Comparison of ENCODE assay signal across 13 cellular contexts in genomic region chr6:45116714-45117410, GRCh38.
DNase-seq lines count a peak whose midpoint lies in the region; ATAC-seq and TF ChIP-seq lines count a peak whose summit lies in the region.
"Had no signal": no experiment of that assay in that cellular context is flagged by ENCODE, and none has a peak within 500 bp of the region (broad histone marks: within the 10 kb centered on the region; RNA-seq: fewer than 3 reads in every experiment).

No MANE protein-coding gene starts in this region.

- H3K27ac Mint-ChIP-seq in activated CD4-positive, alpha-beta T cell treated with anti-CD3 and anti-CD28 coated beads, Interleukin-2, amount 10 ng/mL, durations not matched to agents 24 days and 14 days = peak overlapping the region; percentile 17
- H3K27ac Mint-ChIP-seq in type B pancreatic cell = no peak overlapping the region

- H3K9me3 Mint-ChIP-seq in activated CD4-positive, alpha-beta T cell treated with anti-CD3 and anti-CD28 coated beads, Interleukin-2, amount 10 ng/mL, durations not matched to agents 24 days and 14 days = peaks cover 9% of the 10 kb centered on the region
- H3K9me3 Mint-ChIP-seq in type B pancreatic cell = no peaks in the 10 kb centered on the region

- no TSS peak for BruUV-seq in mammary epithelial cell (replicated peaks; lab: Mats Ljungman, UMichigan)

- H3K9me3 ChIP-seq in mammary epithelial cell (replicated peaks; ENCODE audit: insufficient read depth, low read length) (no peaks in the 10 kb centered on the region), osteoblast (ENCODE audit: low read depth, low read length) (no peaks in the 10 kb centered on the region)
- H3K9me3 ChIP-seq: mucosa of descending colon, spleen had no signal

- H3K4me1 Mint-ChIP-seq in activated CD4-positive, alpha-beta T cell treated with anti-CD3 and anti-CD28 coated beads, Interleukin-2, amount 10 ng/mL, durations not matched to agents 24 days and 14 days = peaks cover 18% of the 10 kb centered on the region
- no peaks in the 10 kb centered on the region for H3K4me1 Mint-ChIP-seq in type B pancreatic cell (ENCODE audit: unreplicated experiment)

- no peak overlapping the region for H2AFZ ChIP-seq in mammary epithelial cell (ENCODE audit: low read depth, low read length)
- no peak overlapping the region for H2AFZ ChIP-seq in osteoblast (ENCODE audit: low read length)

- peak overlapping the region; percentile 42 for H3K4me2 ChIP-seq in mammary epithelial cell (ENCODE audit: insufficient read depth, low read depth, low read length)
- peak overlapping the region; percentile 25 for H3K4me2 ChIP-seq in osteoblast (ENCODE audit: insufficient read depth, low read length)

- H4K20me1 ChIP-seq in mammary epithelial cell (ENCODE audit: insufficient read depth, low read length) (no peaks in the 10 kb centered on the region), osteoblast (ENCODE audit: insufficient read depth, low read length) (no peaks in the 10 kb centered on the region)

- CTCF ChIA-PET in mammary epithelial cell (lab: Charles Lee; ENCODE audit: low non-redundant PET) = no interaction called here

- H3K36me3 Mint-ChIP-seq in activated CD4-positive, alpha-beta T cell treated with anti-CD3 and anti-CD28 coated beads, Interleukin-2, amount 10 ng/mL, durations not matched to agents 24 days and 14 days (ENCODE audit: low read depth) = peaks cover 2% of the 10 kb centered on the region
- no peaks in the 10 kb centered on the region for H3K36me3 Mint-ChIP-seq in type B pancreatic cell

- H3K27ac ChIP-seq in mammary epithelial cell (ENCODE audit: insufficient read depth, low read depth, low read length) (no peak overlapping the region), osteoblast (ENCODE audit: low read depth, low read length) (peak overlapping the region; percentile 6)
- H3K27ac ChIP-seq: spleen had no signal

- TF ChIP-seq CTCF in mammary epithelial cell (conservative IDR thresholded peaks at IDR 0.05 in 1 of 2, IDR thresholded peaks at IDR 0.05 in 1 of 2; ENCODE audit: extremely low read depth in 1 of 2, insufficient read depth in 1 of 2, low read depth in 1 of 2, low read length in 2 of 2) (no peak), osteoblast (IDR thresholded peaks at IDR 0.05; ENCODE audit: extremely low read depth, low read depth, low read length) (no peak), type B pancreatic cell (conservative IDR thresholded peaks at IDR 0.05) (no peak)

- dilution Hi-C loops in mammary epithelial cell (cut with HindIII; ENCODE audit: low sequenced_read_pairs) = no loop called here

- no peaks in the 10 kb centered on the region for H3K79me2 ChIP-seq in mammary epithelial cell (ENCODE audit: insufficient read depth, low read length)
- no peaks in the 10 kb centered on the region for H3K79me2 ChIP-seq in osteoblast (ENCODE audit: insufficient read depth, low read length)

- H3K4me1 ChIP-seq in mammary epithelial cell (ENCODE audit: insufficient read depth, low read length) (peaks cover 4% of the 10 kb centered on the region), osteoblast (ENCODE audit: insufficient read depth, low read length) (peaks cover 15% of the 10 kb centered on the region)
- H3K4me1 ChIP-seq: spleen had no signal

- ATAC-seq in GM21619 (IDR thresholded peaks at IDR 0.05; ENCODE audit: unreplicated experiment) = no peak
- ATAC-seq: mucosa of descending colon had no signal

- H3K4me3 ChIP-seq in mammary epithelial cell (replicated peaks in 1 of 3; ENCODE audit: insufficient read depth in 1 of 3, low read depth in 2 of 3, low read length in 3 of 3) = no peak overlapping the region
- no peak overlapping the region for H3K4me3 ChIP-seq in osteoblast (ENCODE audit: insufficient read depth, low read length)
- H3K4me3 ChIP-seq: mucosa of descending colon, spleen had no signal

- no peaks in the 10 kb centered on the region for H3K27me3 ChIP-seq in mammary epithelial cell (ENCODE audit: insufficient read depth, low read length)
- no peaks in the 10 kb centered on the region for H3K27me3 ChIP-seq in osteoblast (ENCODE audit: insufficient read depth, low read length)
- H3K27me3 ChIP-seq: spleen had no signal

- H3K36me3 ChIP-seq in mammary epithelial cell (ENCODE audit: insufficient read depth, low read length) = no peaks in the 10 kb centered on the region
- H3K36me3 ChIP-seq in osteoblast (ENCODE audit: insufficient read depth, low read length) = no peaks in the 10 kb centered on the region
- H3K36me3 ChIP-seq: spleen had no signal

- in situ Hi-C loops in mammary epithelial cell (cut with MboI; ENCODE audit: low sequenced_read_pairs in 2 of 2) = no loop called here

- intact Hi-C loops in activated CD4-positive, alpha-beta T cell treated with anti-CD3 and anti-CD28 coated beads, Interleukin-2, amount 10 ng/mL, durations not matched to agents 24 days and 14 days (cut with micrococcal nuclease) = loop anchor here (1.0 to 5.0 kb wide), 4 partner anchors 38 to 805 kb away; no protein-coding TSS in a partner anchor
- intact Hi-C loops in mammary epithelial cell (cut with micrococcal nuclease) = no loop called here

- no peaks in the 10 kb centered on the region for H3K27me3 Mint-ChIP-seq in activated CD4-positive, alpha-beta T cell treated with anti-CD3 and anti-CD28 coated beads, Interleukin-2, amount 10 ng/mL, durations not matched to agents 24 days and 14 days
- no peaks in the 10 kb centered on the region for H3K27me3 Mint-ChIP-seq in type B pancreatic cell

- peak overlapping the region; percentile 2 for H3K4me3 Mint-ChIP-seq in activated CD4-positive, alpha-beta T cell treated with anti-CD3 and anti-CD28 coated beads, Interleukin-2, amount 10 ng/mL, durations not matched to agents 24 days and 14 days
- H3K4me3 Mint-ChIP-seq in type B pancreatic cell = no peak overlapping the region

- DNase-seq in activated CD4-positive, alpha-beta T cell treated with anti-CD3 and anti-CD28 coated beads, Interleukin-2, amount 10 ng/mL, durations not matched to agents 24 days and 14 days = no peak
- DNase-seq in activated CD4-positive, alpha-beta T cell treated with anti-CD3 and anti-CD28 coated beads, Interleukin-2, amount 50 U/mL, for 1 hour = no peak
- DNase-seq in OCI-M1 (lab: John Stamatoyannopoulos, UW) = peak; percentile 60
- peak; percentile 41 for DNase-seq in mammary epithelial cell
- peak; percentile 8 for DNase-seq in osteoblast (ENCODE audit: insufficient read length, low spot score, missing footprints)
- DNase-seq in type B pancreatic cell (ENCODE audit: extremely low spot score, unreplicated experiment) = no peak
- no peak for DNase-seq in NCI-H82 (lab: John Stamatoyannopoulos, UW)
- DNase-seq: 8988T; activated CD4-positive, alpha-beta T cell treated with anti-CD3 and anti-CD28 coated beads for 48 hours; GOT3; mucosa of descending colon; spleen had no signal

- no peak overlapping the region for H3K9ac ChIP-seq in mammary epithelial cell (ENCODE audit: insufficient read depth, low read length)

Comparison
In these comparisons a context has a peak if more than half of its experiments do, and no peak if none do; other contexts are left out.
1. DNase-seq: peak in OCI-M1 (single experiment), mammary epithelial cell (single experiment) and osteoblast (single experiment); none in activated CD4-positive, alpha-beta T cell treated with anti-CD3 and anti-CD28 coated beads, Interleukin-2, amount 10 ng/mL, durations not matched to agents 24 days and 14 days (single experiment), activated CD4-positive, alpha-beta T cell treated with anti-CD3 and anti-CD28 coated beads, Interleukin-2, amount 50 U/mL, for 1 hour (single experiment), type B pancreatic cell (single experiment) and NCI-H82 (single experiment).